Comparison of ENCODE assay signal across 8 cellular contexts in genomic region chr20:49675368-49676151, GRCh38. TPM values are rescaled to one million over a fixed set of nuclear protein-coding genes. Genes with fewer than 3 reads are reported as not detected.
A peak's percentile ranks its signal among the peaks of the same experiment; 100 is the strongest.
DNase-seq lines count a peak whose midpoint lies in the region; ATAC-seq and TF ChIP-seq lines count a peak whose summit lies in the region.

No MANE protein-coding gene starts in this region.

- H3K27ac ChIP-seq in MM.1S (ENCODE audit: low read length) (peak overlapping the region; percentile 66; the same call in 1 of the 2 replicates), right lobe of liver (peak overlapping the region; percentile 66 to 77 (median 73))

- TF ChIP-seq CTCF in MM.1S (IDR thresholded peaks at IDR 0.05; ENCODE audit: low read length), result no peak
- TF ChIP-seq CTCF in right lobe of liver (IDR thresholded peaks at IDR 0.05), result no peak
- no peak for TF ChIP-seq CTCF in foreskin fibroblast (IDR thresholded peaks at IDR 0.05; ENCODE audit: low read depth, low read length)

- H3K27me3 Mint-ChIP-seq in activated naive CD8-positive, alpha-beta T cell treated with anti-CD3 and anti-CD28 coated beads, Interleukin-2, amount 50 U/mL, for 24 hours, result no peaks in the 10 kb centered on the region

- no peaks in the 10 kb centered on the region for H3K9me2 ChIP-seq in MM.1S (replicated peaks; ENCODE audit: insufficient read depth, low read length)

- H3K4me2 ChIP-seq in MM.1S (ENCODE audit: low read depth, low read length), result peak overlapping the region; percentile 69

- H3K9me3 ChIP-seq in MM.1S (replicated peaks; ENCODE audit: insufficient read depth, low read length) (no peaks in the 10 kb centered on the region), right lobe of liver (no peaks in the 10 kb centered on the region)

- peak overlapping the region; percentile 18; the same call in 1 of the 2 replicates for H3K9ac ChIP-seq in MM.1S (ENCODE audit: low read length)

- peaks cover 84% of the 10 kb centered on the region for H3K79me2 ChIP-seq in MM.1S (ENCODE audit: low read length)

- H3K27me3 ChIP-seq in MM.1S (replicated peaks; ENCODE audit: insufficient read depth, low read length), result no peaks in the 10 kb centered on the region
- no peaks in the 10 kb centered on the region for H3K27me3 ChIP-seq in right lobe of liver

- no peaks in the 10 kb centered on the region for H3K9me3 Mint-ChIP-seq in activated naive CD8-positive, alpha-beta T cell treated with anti-CD3 and anti-CD28 coated beads, Interleukin-2, amount 50 U/mL, for 24 hours

- no peaks in the 10 kb centered on the region for H4K20me1 ChIP-seq in MM.1S (ENCODE audit: insufficient read depth, low read length)

- WGBS in right lobe of liver (ENCODE audit: insufficient coverage, low coverage, low lambda C conversion rate, missing lambda C conversion rate), result 23% methylated on average over 9 of the region's 9 CpGs

- H3K36me3 ChIP-seq in MM.1S (replicated peaks; ENCODE audit: insufficient read depth, low read length) (no peaks in the 10 kb centered on the region), right lobe of liver (no peaks in the 10 kb centered on the region)

- intact Hi-C loops in right lobe of liver (cut with DNase I), result no loop called here

- ATAC-seq in GM21786 (IDR thresholded peaks at IDR 0.05; ENCODE audit: unreplicated experiment) (peak; percentile 57), right lobe of liver (peak; percentile 54 to 60 (median 57))
- ATAC-seq in activated naive CD8-positive, alpha-beta T cell treated with anti-CD3 and anti-CD28 coated beads, Interleukin-2, amount 50 U/mL, for 24 hours, result no peak

- H3K4me1 Mint-ChIP-seq in activated naive CD8-positive, alpha-beta T cell treated with anti-CD3 and anti-CD28 coated beads, Interleukin-2, amount 50 U/mL, for 24 hours, result peaks cover 83% of the 10 kb centered on the region

- TF ChIP-seq POLR2A in right lobe of liver (IDR thresholded peaks at IDR 0.05), result no peak

- DNase-seq in EH (ENCODE audit: low read depth) (peak; percentile 53), MM.1S (peak; percentile 69), right lobe of liver (no peak), foreskin fibroblast (no peak), NCI-H1694 treated with DMSO at 0.1 percent for 48 hours (lab: John Stamatoyannopoulos, UW) (no peak)
- no peak for DNase-seq in activated naive CD8-positive, alpha-beta T cell treated with anti-CD3 and anti-CD28 coated beads, Interleukin-2, amount 50 U/mL, for 24 hours
- no peak for DNase-seq in stimulated activated CD4-positive, alpha-beta T cell treated with anti-CD3 and anti-CD28 coated beads, Interleukin-12 subunit alpha, Interleukin-12 subunit beta, amount 100 ng/mL, for 4 hours

- H3K4me3 ChIP-seq in MM.1S (ENCODE audit: low read length) (peak overlapping the region; percentile 8; the same call in 1 of the 2 replicates), right lobe of liver (no peak overlapping the region), foreskin fibroblast (ENCODE audit: low read depth in 1 of 2, low read length in 2 of 2) (no peak overlapping the region)

- H2AFZ ChIP-seq in MM.1S (ENCODE audit: low read length), result no peak overlapping the region

- no peak overlapping the region for H3K4me3 Mint-ChIP-seq in activated naive CD8-positive, alpha-beta T cell treated with anti-CD3 and anti-CD28 coated beads, Interleukin-2, amount 50 U/mL, for 24 hours

- H3K4me1 ChIP-seq in MM.1S (ENCODE audit: low read length) (peaks cover 74% of the 10 kb centered on the region), right lobe of liver (peaks cover 5 to 100% (median 41%) of the 10 kb centered on the region in 4 donors)

- H3K36me3 Mint-ChIP-seq in activated naive CD8-positive, alpha-beta T cell treated with anti-CD3 and anti-CD28 coated beads, Interleukin-2, amount 50 U/mL, for 24 hours (ENCODE audit: low read depth), result peaks cover 2% of the 10 kb centered on the region

- peaks cover 37% of the 10 kb centered on the region for H3F3A ChIP-seq in MM.1S (ENCODE audit: insufficient read depth, low read length)

- no peak overlapping the region for H3K27ac Mint-ChIP-seq in activated naive CD8-positive, alpha-beta T cell treated with anti-CD3 and anti-CD28 coated beads, Interleukin-2, amount 50 U/mL, for 24 hours

RNA-seq across cellular contexts. Expression of gene B4GALT5, which starts 38.1 kb away (rescaled TPM):
- total RNA-seq in right lobe of liver, result 10 to 100 TPM in 5 of 6 experiments, 1 to 10 TPM in 1; 9.5 to 32.6 (median 15.5) TPM

Comparison
In these comparisons a context has a peak if more than half of its experiments do, and no peak if none do; other contexts are left out.
1. DNase-seq: peak in EH (single experiment) and MM.1S (single experiment); none in right lobe of liver (0 of 3), activated naive CD8-positive, alpha-beta T cell treated with anti-CD3 and anti-CD28 coated beads, Interleukin-2, amount 50 U/mL, for 24 hours (single experiment), foreskin fibroblast (0 of 2), stimulated activated CD4-positive, alpha-beta T cell treated with anti-CD3 and anti-CD28 coated beads, Interleukin-12 subunit alpha, Interleukin-12 subunit beta, amount 100 ng/mL, for 4 hours (single experiment) and NCI-H1694 treated with DMSO at 0.1 percent for 48 hours (single experiment).